ENCODE assay signal across 8 cellular contexts in genomic region chr12:121811434-121812319, GRCh38. TPM values are rescaled to one million over a fixed set of nuclear protein-coding genes. Genes with fewer than 3 reads are reported as not detected.
DNase-seq lines count a peak whose midpoint lies in the region; ATAC-seq and TF ChIP-seq lines count a peak whose summit lies in the region.

No MANE protein-coding gene starts in this region.

- H3K36me3 ChIP-seq in esophagus (ENCODE audit: control insufficient read depth in 2 of 2, insufficient read depth in 2 of 2, low read length in 1 of 2) (peaks cover 6 to 42% of the 10 kb centered on the region in 2 donors), thoracic aorta (peaks cover 47% of the 10 kb centered on the region)

- H3K27ac ChIP-seq in esophagus (ENCODE audit: low read depth in 2 of 2, low read length in 1 of 2) (peak overlapping the region; percentile 60 to 90), thoracic aorta (peak overlapping the region; percentile 62 to 69)

- no peaks in the 10 kb centered on the region for H3K9me3 ChIP-seq in esophagus (ENCODE audit: control insufficient read depth in 2 of 2, insufficient read depth in 1 of 2, low read depth in 1 of 2, low read length in 1 of 2)
- no peaks in the 10 kb centered on the region for H3K9me3 ChIP-seq in mononuclear cell (ENCODE audit: low read depth, low read length)
- no peaks in the 10 kb centered on the region for H3K9me3 ChIP-seq in thoracic aorta

- peak overlapping the region; percentile 85 for H3K4me3 Mint-ChIP-seq in activated T-cell treated with anti-CD3 and anti-CD28 coated beads, Interleukin-2, amount 50 U/mL, for 24 hours

- peaks cover 91% of the 10 kb centered on the region for H3K36me3 Mint-ChIP-seq in activated T-cell treated with anti-CD3 and anti-CD28 coated beads, Interleukin-2, amount 50 U/mL, for 24 hours (ENCODE audit: low read depth)

- ATAC-seq in GM18511 (IDR thresholded peaks at IDR 0.05; ENCODE audit: unreplicated experiment) (peak; percentile 76), HG03469 (IDR thresholded peaks at IDR 0.05; ENCODE audit: unreplicated experiment) (peak; percentile 63), thoracic aorta (ENCODE audit: insufficient number of reproducible peaks, low FRiP score, low read depth) (peak; percentile 72)

- H3K9me3 Mint-ChIP-seq in activated T-cell treated with anti-CD3 and anti-CD28 coated beads, Interleukin-2, amount 50 U/mL, for 24 hours = no peaks in the 10 kb centered on the region

- peak; percentile 100 for TF ChIP-seq CTCF in thoracic aorta (IDR thresholded peaks at IDR 0.05)

- DNase-seq in AG08395 (ENCODE audit: low spot score) (peak; percentile 86), NOMO-1 (lab: John Stamatoyannopoulos, UW; ENCODE audit: unreplicated experiment in 2 of 2) (peak; percentile 56 to 72), thoracic aorta (ENCODE audit: low spot score) (no peak)
- DNase-seq in activated T-cell treated with anti-CD3 and anti-CD28 coated beads, Interleukin-2, amount 50 U/mL, for 24 hours = peak; percentile 86

- peak overlapping the region; percentile 91 for H3K27ac Mint-ChIP-seq in activated T-cell treated with anti-CD3 and anti-CD28 coated beads, Interleukin-2, amount 50 U/mL, for 24 hours

- 6% methylated on average over 45 to 46 of the region's 46 CpGs for WGBS in esophagus, 2 donors

- H3K27me3 Mint-ChIP-seq in activated T-cell treated with anti-CD3 and anti-CD28 coated beads, Interleukin-2, amount 50 U/mL, for 24 hours = no peaks in the 10 kb centered on the region

- peaks cover 59% of the 10 kb centered on the region for H3K4me1 Mint-ChIP-seq in activated T-cell treated with anti-CD3 and anti-CD28 coated beads, Interleukin-2, amount 50 U/mL, for 24 hours (ENCODE audit: low read depth)

- H3K27me3 ChIP-seq in esophagus (ENCODE audit: control insufficient read depth in 1 of 2, insufficient read depth in 2 of 2, low read length in 2 of 2) = no peaks in the 10 kb centered on the region
- no peaks in the 10 kb centered on the region for H3K27me3 ChIP-seq in mononuclear cell (ENCODE audit: insufficient read depth, low read length)
- H3K27me3 ChIP-seq in thoracic aorta (replicated peaks; ENCODE audit: insufficient read depth) = no peaks in the 10 kb centered on the region

- H3K4me3 ChIP-seq in esophagus (ENCODE audit: low read depth in 1 of 2, low read length in 2 of 2) = peak overlapping the region; percentile 56 to 72
- H3K4me3 ChIP-seq in mononuclear cell (ENCODE audit: low read length) = peak overlapping the region; percentile 57
- peak overlapping the region; percentile 84 for H3K4me3 ChIP-seq in thoracic aorta

- H3K4me1 ChIP-seq in esophagus (ENCODE audit: control insufficient read depth in 2 of 2, insufficient read depth in 2 of 2, low read length in 1 of 2) = peaks cover under 1 to 17% of the 10 kb centered on the region in 2 donors
- H3K4me1 ChIP-seq in mononuclear cell (ENCODE audit: insufficient read depth, low read length) = peaks cover 59% of the 10 kb centered on the region
- H3K4me1 ChIP-seq in thoracic aorta (ENCODE audit: control insufficient read depth in 1 of 2, low read depth in 2 of 2) = peaks cover 26 to 55% of the 10 kb centered on the region in 2 donors

RNA-seq across cellular contexts. Expression of gene SETD1B, which starts 7.9 kb away (rescaled TPM):
- 10 to 100 TPM in 1 of 2 donors, 1 to 10 TPM in 1; 7.7 to 12.8 TPM for polyA plus RNA-seq in esophagus
- total RNA-seq in mononuclear cell (28.4 TPM), thoracic aorta (10 to 100 TPM; 21.9 to 32.7 TPM)

RNA-seq across cellular contexts. Expression of gene RHOF, which starts 18.2 kb away (rescaled TPM):
- polyA plus RNA-seq in esophagus = 1 to 10 TPM; 5.8 to 6.4 TPM
- 110 TPM for total RNA-seq in mononuclear cell
- total RNA-seq in thoracic aorta = 10 to 100 TPM; 12.0 to 30.2 TPM

RNA-seq across cellular contexts. Expression of gene HPD, which starts 47.0 kb away (rescaled TPM):
- polyA plus RNA-seq in esophagus = under 1 TPM; 0.29 to 0.31 TPM
- not detected for total RNA-seq in mononuclear cell
- 1 to 10 TPM; 1.2 to 6.8 TPM for total RNA-seq in thoracic aorta
